Comparison of ENCODE assay signal across 8 cellular contexts in genomic region chr1:25820247-25821111, GRCh38. TPM values are rescaled to one million over a fixed set of nuclear protein-coding genes. Genes with fewer than 3 reads are reported as not detected.
A peak's percentile ranks its signal among the peaks of the same experiment; 100 is the strongest.
DNase-seq lines count a peak whose midpoint lies in the region; ATAC-seq and TF ChIP-seq lines count a peak whose summit lies in the region.

No MANE protein-coding gene starts in this region.

- H3K9me3 Mint-ChIP-seq in activated CD4-positive, alpha-beta T cell treated with anti-CD3 and anti-CD28 coated beads, Interleukin-2, amount 10 ng/mL, durations not matched to agents 7 days and 5 days, result no peaks in the 10 kb centered on the region
- H3K9me3 Mint-ChIP-seq in stimulated activated memory B cell treated with anti-CD40 and anti-IgM and Interleukin-4, amounts not matched to agents 10 μg/mL and 1 μg/mL and 100 μg/mL, for 72 hours, result no peaks in the 10 kb centered on the region

- POLR2A ChIA-PET in activated CD4-positive, alpha-beta T cell treated with anti-CD3 and anti-CD28 coated beads, Interleukin-2, amount 10 ng/mL, durations not matched to agents 7 days and 5 days (lab: Charles Lee), result interaction anchor here (0.6 to 1.1 kb wide), 4 partner anchors 19 to 588 kb away, joined by 3 to 4 read pairs (median 3); partner anchors contain the start of gene SYF2

- H3K27ac ChIP-seq in dorsolateral prefrontal cortex (peak overlapping the region in 57 of 59 donors; percentile 52 to 98 (median 89)), mesodermal cell (ENCODE audit: low read depth, low read length, severe bottlenecking) (peak overlapping the region; percentile 83)

- H3K4me3 Mint-ChIP-seq in activated CD4-positive, alpha-beta T cell treated with anti-CD3 and anti-CD28 coated beads, Interleukin-2, amount 10 ng/mL, durations not matched to agents 7 days and 5 days, result peak overlapping the region; percentile 95
- H3K4me3 Mint-ChIP-seq in stimulated activated memory B cell treated with anti-CD40 and anti-IgM and Interleukin-4, amounts not matched to agents 10 μg/mL and 1 μg/mL and 100 μg/mL, for 72 hours, result peak overlapping the region; percentile 88

- peak; percentile 39 for ATAC-seq in HG02798 (IDR thresholded peaks at IDR 0.05; ENCODE audit: poor library complexity, unreplicated experiment)
- peak; percentile 84 for ATAC-seq in stimulated activated memory B cell treated with anti-CD40 and anti-IgM and Interleukin-4, amounts not matched to agents 10 μg/mL and 1 μg/mL and 100 μg/mL, for 72 hours

- intact Hi-C loops in dorsolateral prefrontal cortex (cut with DNase I), result loop anchor here (5.0 kb wide), 1 partner anchor 177 kb away; the partner anchor contains the start of gene PAFAH2 (in 2 of the 2)

- H3K4me3 ChIP-seq in dorsolateral prefrontal cortex (peak overlapping the region; percentile 72 to 99 (median 95)), mesodermal cell (ENCODE audit: extremely low read depth, insufficient read depth, low read length, poor library complexity, severe bottlenecking) (peak overlapping the region; percentile 82)

- peaks cover 29% of the 10 kb centered on the region for H3K36me3 ChIP-seq in mesodermal cell (ENCODE audit: control insufficient read depth, insufficient read depth, low read length)

- 3 to 4% methylated on average over 53 to 62 of the region's 67 CpGs for WGBS in mesodermal cell (ENCODE audit: insufficient coverage in 2 of 2), 2 experiments

- peaks cover 45% of the 10 kb centered on the region for H3K4me1 Mint-ChIP-seq in activated CD4-positive, alpha-beta T cell treated with anti-CD3 and anti-CD28 coated beads, Interleukin-2, amount 10 ng/mL, durations not matched to agents 7 days and 5 days
- H3K4me1 Mint-ChIP-seq in stimulated activated memory B cell treated with anti-CD40 and anti-IgM and Interleukin-4, amounts not matched to agents 10 μg/mL and 1 μg/mL and 100 μg/mL, for 72 hours, result peaks cover 32% of the 10 kb centered on the region

- no peaks in the 10 kb centered on the region for H3K27me3 ChIP-seq in dorsolateral prefrontal cortex

- H3K27me3 Mint-ChIP-seq in activated CD4-positive, alpha-beta T cell treated with anti-CD3 and anti-CD28 coated beads, Interleukin-2, amount 10 ng/mL, durations not matched to agents 7 days and 5 days, result no peaks in the 10 kb centered on the region
- H3K27me3 Mint-ChIP-seq in stimulated activated memory B cell treated with anti-CD40 and anti-IgM and Interleukin-4, amounts not matched to agents 10 μg/mL and 1 μg/mL and 100 μg/mL, for 72 hours, result no peaks in the 10 kb centered on the region

- peak overlapping the region; percentile 93 for H3K27ac Mint-ChIP-seq in activated CD4-positive, alpha-beta T cell treated with anti-CD3 and anti-CD28 coated beads, Interleukin-2, amount 10 ng/mL, durations not matched to agents 7 days and 5 days
- H3K27ac Mint-ChIP-seq in stimulated activated memory B cell treated with anti-CD40 and anti-IgM and Interleukin-4, amounts not matched to agents 10 μg/mL and 1 μg/mL and 100 μg/mL, for 72 hours, result peak overlapping the region; percentile 90

- peak in 1 of 56 donors; percentile 4 for TF ChIP-seq CTCF in dorsolateral prefrontal cortex (IDR thresholded peaks at IDR 0.05 in 54 of 56, conservative IDR thresholded peaks at IDR 0.05 in 2 of 56; ENCODE audit: low read depth in 1 of 56, partially characterized antibody in 56 of 56)

- H3K9me3 ChIP-seq in mesodermal cell (ENCODE audit: control insufficient read depth, low read length), result no peaks in the 10 kb centered on the region

- DNase-seq in NCI-H82 (lab: John Stamatoyannopoulos, UW) (peak; percentile 79), NCI-H82 treated with DMSO at 0.1 percent for 48 hours (lab: John Stamatoyannopoulos, UW; ENCODE audit: unreplicated experiment) (no peak), NCI-H2107 treated with DMSO at 0.1 percent for 48 hours (lab: John Stamatoyannopoulos, UW; ENCODE audit: unreplicated experiment) (peak; percentile 62), dorsolateral prefrontal cortex (peak in 2 of 10 donors; percentile 27 to 43)
- peak; percentile 87 for DNase-seq in activated CD4-positive, alpha-beta T cell treated with anti-CD3 and anti-CD28 coated beads, Interleukin-2, amount 10 ng/mL, durations not matched to agents 7 days and 5 days

- peaks cover 21% of the 10 kb centered on the region for H3K4me1 ChIP-seq in mesodermal cell (ENCODE audit: control insufficient read depth, insufficient read depth, low read length, poor library complexity, severe bottlenecking)

- peaks cover 7% of the 10 kb centered on the region for H3K36me3 Mint-ChIP-seq in activated CD4-positive, alpha-beta T cell treated with anti-CD3 and anti-CD28 coated beads, Interleukin-2, amount 10 ng/mL, durations not matched to agents 7 days and 5 days (ENCODE audit: low read depth)
- no peaks in the 10 kb centered on the region for H3K36me3 Mint-ChIP-seq in stimulated activated memory B cell treated with anti-CD40 and anti-IgM and Interleukin-4, amounts not matched to agents 10 μg/mL and 1 μg/mL and 100 μg/mL, for 72 hours

- CTCF ChIA-PET in activated CD4-positive, alpha-beta T cell treated with anti-CD3 and anti-CD28 coated beads, Interleukin-2, amount 10 ng/mL, durations not matched to agents 7 days and 5 days (lab: Charles Lee), result interaction anchor here (1.0 to 1.7 kb wide), 7 partner anchors 9 to 177 kb away, joined by 3 to 6 read pairs (median 4); partner anchors contain the start of genes PAFAH2 and SELENON

RNA-seq across cellular contexts. Expression of gene MTFR1L, which starts 0.7 kb away (rescaled TPM):
- total RNA-seq in activated CD4-positive, alpha-beta T cell treated with anti-CD3 and anti-CD28 coated beads, Interleukin-2, amount 10 ng/mL, durations not matched to agents 7 days and 5 days, result 10 to 100 TPM; 38.9 to 42.1 TPM
- 100 to 1,000 TPM in 32 of 120 experiments, 10 to 100 TPM in 88; 66.5 to 116 (median 93.9) TPM for total RNA-seq in dorsolateral prefrontal cortex
- polyA plus RNA-seq in mesodermal cell (2013, experiment 1 of 2), result 54.2 TPM
- polyA plus RNA-seq in mesodermal cell (2013, experiment 2 of 2), result 46.8 TPM

RNA-seq across cellular contexts. Expression of gene SELENON, which starts 20.5 kb away (rescaled TPM):
- 10 to 100 TPM; 13.7 to 14.4 TPM for total RNA-seq in activated CD4-positive, alpha-beta T cell treated with anti-CD3 and anti-CD28 coated beads, Interleukin-2, amount 10 ng/mL, durations not matched to agents 7 days and 5 days
- 100 to 1,000 TPM in 1 of 120 experiments, 10 to 100 TPM in 119; 34.0 to 117 (median 46.6) TPM for total RNA-seq in dorsolateral prefrontal cortex
- 96.7 TPM for polyA plus RNA-seq in mesodermal cell (2013, experiment 1 of 2)
- polyA plus RNA-seq in mesodermal cell (2013, experiment 2 of 2), result 83.5 TPM

RNA-seq across cellular contexts. Expression of gene AUNIP, which starts 38.8 kb away (rescaled TPM):
- 1 to 10 TPM; 6.7 to 8.1 TPM for total RNA-seq in activated CD4-positive, alpha-beta T cell treated with anti-CD3 and anti-CD28 coated beads, Interleukin-2, amount 10 ng/mL, durations not matched to agents 7 days and 5 days
- 1 to 10 TPM in 112 of 120 experiments, under 1 TPM in 8; 0.35 to 4.7 (median 2.0) TPM for total RNA-seq in dorsolateral prefrontal cortex
- polyA plus RNA-seq in mesodermal cell (2013, experiment 1 of 2), result 5.8 TPM
- polyA plus RNA-seq in mesodermal cell (2013, experiment 2 of 2), result 4.0 TPM

RNA-seq across cellular contexts. Expression of gene PAQR7, which starts 55.0 kb away (rescaled TPM):
- total RNA-seq in activated CD4-positive, alpha-beta T cell treated with anti-CD3 and anti-CD28 coated beads, Interleukin-2, amount 10 ng/mL, durations not matched to agents 7 days and 5 days, result under 1 TPM; 0.52 to 0.87 TPM
- total RNA-seq in dorsolateral prefrontal cortex, result 10 to 100 TPM in 41 of 120 experiments, 1 to 10 TPM in 79; 5.7 to 12.6 (median 9.3) TPM
- polyA plus RNA-seq in mesodermal cell (2013, experiment 1 of 2), result 8.0 TPM
- polyA plus RNA-seq in mesodermal cell (2013, experiment 2 of 2), result 8.1 TPM
